ENCODE assay signal across 9 cellular contexts in the genomic region with DNA sequence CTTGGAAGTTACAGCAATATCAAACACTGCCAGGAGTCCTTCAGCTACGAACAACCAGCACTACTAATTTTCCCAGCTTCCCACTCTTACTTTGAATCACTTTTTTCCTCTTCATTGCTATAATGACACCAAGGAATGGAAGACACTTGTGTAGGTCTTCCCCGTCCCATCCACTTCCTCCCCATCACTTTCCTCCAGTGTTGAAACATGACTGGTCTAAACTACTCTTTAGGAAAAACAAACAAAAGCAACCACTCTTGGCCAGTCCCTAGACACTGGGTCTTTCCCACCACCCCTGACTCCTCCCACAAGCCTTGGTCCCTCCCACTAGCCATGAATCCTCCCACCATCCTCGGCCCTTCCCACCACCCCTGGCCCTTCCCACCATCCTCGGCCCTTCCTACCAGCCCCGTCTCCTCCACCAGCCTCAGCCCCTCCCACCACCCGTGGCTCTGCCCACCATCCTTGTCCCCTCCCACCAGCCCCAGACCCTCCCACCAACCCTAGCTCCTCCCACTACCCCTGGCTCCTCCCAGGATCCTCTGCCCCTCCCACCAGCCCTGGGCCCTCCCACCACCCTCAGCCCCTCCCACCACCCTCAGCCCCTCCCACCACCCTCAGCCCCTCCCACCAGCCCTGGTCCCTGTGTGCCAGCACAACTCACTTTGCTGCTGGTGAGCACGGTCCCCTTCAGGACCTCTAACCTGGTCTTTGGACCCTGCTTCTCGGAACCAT.
DNase-seq lines count a peak whose midpoint lies in the region; ATAC-seq and TF ChIP-seq lines count a peak whose summit lies in the region.
"Had no signal": no experiment of that assay in that cellular context is flagged by ENCODE, and none has a peak within 500 bp of the region (broad histone marks: within the 10 kb centered on the region; RNA-seq: fewer than 3 reads in every experiment).

No MANE protein-coding gene starts in this region.

- H3K9ac ChIP-seq in ES-I3 (ENCODE audit: low read depth, low read length) (peak overlapping the region; percentile 56; the same call in 1 of the 2 replicates), GM23248 (no peak overlapping the region)

- H3K27me3 ChIP-seq in GM23248 (replicated peaks; ENCODE audit: insufficient read depth): no peaks in the 10 kb centered on the region

- no peaks in the 10 kb centered on the region for H3K9me2 ChIP-seq in GM23248 (ENCODE audit: insufficient read depth)

- H3K9me3 ChIP-seq in ES-I3 (ENCODE audit: control insufficient read depth, insufficient read depth, low read length) (no peaks in the 10 kb centered on the region), GM23248 (ENCODE audit: low read depth) (no peaks in the 10 kb centered on the region), T-helper 17 cell (ENCODE audit: control insufficient read depth, low read length, poor library complexity, severe bottlenecking) (no peaks in the 10 kb centered on the region)

- peaks cover 58% of the 10 kb centered on the region for H3K27me3 Mint-ChIP-seq in T-helper 17 cell
- H3K27me3 Mint-ChIP-seq in nephron progenitor cell (ENCODE audit: low read depth, poor library complexity): peaks cover 27% of the 10 kb centered on the region

- H3K4me1 ChIP-seq in ES-I3 (ENCODE audit: insufficient read depth, low read length) (peaks cover 6% of the 10 kb centered on the region; the same call in 1 of the 2 replicates), GM23248 (ENCODE audit: insufficient read depth) (no peaks in the 10 kb centered on the region)

- H3K9me3 Mint-ChIP-seq in nephron progenitor cell: no peaks in the 10 kb centered on the region

- H3K36me3 ChIP-seq in ES-I3 (ENCODE audit: insufficient read depth, low read length) (no peaks in the 10 kb centered on the region), GM23248 (ENCODE audit: low read depth) (no peaks in the 10 kb centered on the region)

- H3K36me3 Mint-ChIP-seq in T-helper 17 cell (ENCODE audit: low read depth) (no peaks in the 10 kb centered on the region), nephron progenitor cell (ENCODE audit: low read depth) (no peaks in the 10 kb centered on the region)

- no peaks in the 10 kb centered on the region for H3F3A ChIP-seq in GM23248 (ENCODE audit: insufficient read depth)

- DNase-seq in GM23248 (peak; percentile 23), T-helper 17 cell (no peak), nephron progenitor cell (peak; percentile 42), NCI-H2081 (lab: John Stamatoyannopoulos, UW) (no peak), left ventricle myocardium superior (no peak), NCI-H69 (lab: John Stamatoyannopoulos, UW) (no peak)
- DNase-seq: activated CD4-positive, CD25-positive, alpha-beta regulatory T cell had no signal

- no peak overlapping the region for H3K4me2 ChIP-seq in GM23248 (ENCODE audit: unreplicated experiment)

- ATAC-seq in T-helper 17 cell (peak; percentile 61), left ventricle myocardium superior (no peak)

- H2AFZ ChIP-seq in GM23248: no peak overlapping the region

- H4K20me1 ChIP-seq in GM23248 (ENCODE audit: insufficient read depth): no peaks in the 10 kb centered on the region

- H3K4me1 Mint-ChIP-seq in T-helper 17 cell (peaks cover 10% of the 10 kb centered on the region), nephron progenitor cell (peaks cover 36% of the 10 kb centered on the region)

- no peaks in the 10 kb centered on the region for H3K79me2 ChIP-seq in GM23248 (ENCODE audit: insufficient read depth)

- no peak overlapping the region for H3K27ac ChIP-seq in GM23248

- no peak overlapping the region for H3K4me3 ChIP-seq in GM23248
- H3K4me3 ChIP-seq: lung had no signal

- no peak overlapping the region for H3K27ac Mint-ChIP-seq in T-helper 17 cell
- no peak overlapping the region for H3K27ac Mint-ChIP-seq in nephron progenitor cell

- intact Hi-C loops in left ventricle myocardium superior (cut with micrococcal nuclease): loop anchor here (10.0 kb wide), 1 partner anchor 68 kb away; a partner anchor contains a TSS

- in situ Hi-C loops in GM23248 (cut with MboI): no loop called here

- 81 to 90% methylated on average over 4 to 8 of the region's 8 CpGs for WGBS in GM23248 (ENCODE audit: low coverage in 1 of 2, low lambda C conversion rate in 2 of 2, missing lambda C conversion rate in 2 of 2), 2 experiments

- no peak for TF ChIP-seq CTCF in nephron progenitor cell (IDR thresholded peaks at IDR 0.05)

- no peak overlapping the region for H3K4me3 Mint-ChIP-seq in T-helper 17 cell
- H3K4me3 Mint-ChIP-seq in nephron progenitor cell: no peak overlapping the region

Comparison
In these comparisons a context has a peak if more than half of its experiments do, and no peak if none do; other contexts are left out.
1. DNase-seq: peak in GM23248 (single experiment) and nephron progenitor cell (single experiment); none in T-helper 17 cell (0 of 3), NCI-H2081 (0 of 2), left ventricle myocardium superior (single experiment) and NCI-H69 (single experiment).